In the genomic region with DNA sequence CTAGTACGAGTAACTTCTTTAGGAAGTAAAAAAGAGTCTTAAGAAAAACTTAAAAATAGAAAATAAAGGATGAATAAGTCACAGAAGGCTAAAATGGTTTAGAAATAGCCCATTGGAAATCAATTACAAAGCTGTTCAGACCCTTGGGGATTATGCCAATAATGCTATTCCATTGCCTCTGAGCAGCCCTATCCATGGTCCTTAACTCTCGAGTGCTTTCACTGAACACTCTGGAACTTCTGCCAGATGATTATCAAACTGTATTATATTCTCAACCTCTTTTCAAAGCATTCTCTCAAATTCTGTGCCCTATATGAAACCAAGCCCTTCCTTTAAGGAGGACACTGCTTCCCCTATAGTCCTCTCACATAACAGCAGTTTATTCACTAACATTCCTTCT, we compare ENCODE assay signal across 1 cellular context.
TF ChIP-seq lines count a peak whose summit lies in the region.

No MANE protein-coding gene starts in this region.

TF ChIP-seq in GM23338, 12 proteins besides CTCF, POLR2A, EP300 and RAD21 (continued from another document):
- TF ChIP-seq, protein P1, sequence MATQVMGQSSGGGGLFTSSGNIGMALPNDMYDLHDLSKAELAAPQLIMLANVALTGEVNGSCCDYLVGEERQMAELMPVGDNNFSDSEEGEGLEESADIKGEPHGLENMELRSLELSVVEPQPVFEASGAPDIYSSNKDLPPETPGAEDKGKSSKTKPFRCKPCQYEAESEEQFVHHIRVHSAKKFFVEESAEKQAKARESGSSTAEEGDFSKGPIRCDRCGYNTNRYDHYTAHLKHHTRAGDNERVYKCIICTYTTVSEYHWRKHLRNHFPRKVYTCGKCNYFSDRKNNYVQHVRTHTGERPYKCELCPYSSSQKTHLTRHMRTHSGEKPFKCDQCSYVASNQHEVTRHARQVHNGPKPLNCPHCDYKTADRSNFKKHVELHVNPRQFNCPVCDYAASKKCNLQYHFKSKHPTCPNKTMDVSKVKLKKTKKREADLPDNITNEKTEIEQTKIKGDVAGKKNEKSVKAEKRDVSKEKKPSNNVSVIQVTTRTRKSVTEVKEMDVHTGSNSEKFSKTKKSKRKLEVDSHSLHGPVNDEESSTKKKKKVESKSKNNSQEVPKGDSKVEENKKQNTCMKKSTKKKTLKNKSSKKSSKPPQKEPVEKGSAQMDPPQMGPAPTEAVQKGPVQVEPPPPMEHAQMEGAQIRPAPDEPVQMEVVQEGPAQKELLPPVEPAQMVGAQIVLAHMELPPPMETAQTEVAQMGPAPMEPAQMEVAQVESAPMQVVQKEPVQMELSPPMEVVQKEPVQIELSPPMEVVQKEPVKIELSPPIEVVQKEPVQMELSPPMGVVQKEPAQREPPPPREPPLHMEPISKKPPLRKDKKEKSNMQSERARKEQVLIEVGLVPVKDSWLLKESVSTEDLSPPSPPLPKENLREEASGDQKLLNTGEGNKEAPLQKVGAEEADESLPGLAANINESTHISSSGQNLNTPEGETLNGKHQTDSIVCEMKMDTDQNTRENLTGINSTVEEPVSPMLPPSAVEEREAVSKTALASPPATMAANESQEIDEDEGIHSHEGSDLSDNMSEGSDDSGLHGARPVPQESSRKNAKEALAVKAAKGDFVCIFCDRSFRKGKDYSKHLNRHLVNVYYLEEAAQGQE (IDR thresholded peaks at IDR 0.05; ENCODE audit: unreplicated experiment): peak; percentile 63
